ENCODE assay signal across 10 cellular contexts in genomic region chr2:237354172-237354571, GRCh38. TPM values are rescaled to one million over a fixed set of nuclear protein-coding genes. Genes with fewer than 3 reads are reported as not detected.
DNase-seq lines count a peak whose midpoint lies in the region; ATAC-seq and TF ChIP-seq lines count a peak whose summit lies in the region.
"Not testable (repeated sequence)": the region's sequence is repeated elsewhere in the genome, so short reads cannot be mapped to it uniquely, and the experiment has no call there.
"Had no signal": no experiment of that assay in that cellular context is flagged by ENCODE, and none has a peak within 500 bp of the region (broad histone marks: within the 10 kb centered on the region; RNA-seq: fewer than 3 reads in every experiment).

No MANE protein-coding gene starts in this region.

- H3K79me2 ChIP-seq in mesendoderm (ENCODE audit: control insufficient read depth, insufficient read depth, low read length): not testable (repeated sequence)

- WGBS in IMR-90 (ENCODE audit: extremely low coverage in 2 of 2, insufficient read length in 1 of 2), 2 experiments: no CpG with 5 or more reads among the region's 6 CpGs
- WGBS in esophagus squamous epithelium, 2 donors: 59 to 78% methylated on average over 6 of the region's 6 CpGs
- WGBS in mesendoderm (ENCODE audit: extremely low coverage, insufficient coverage, low lambda C conversion rate): no CpG with 5 or more reads among the region's 6 CpGs
- 64% methylated on average over 6 of the region's 6 CpGs for WGBS in suprapubic skin

- not testable (repeated sequence) for H2AFZ ChIP-seq in IMR-90 (replicated peaks; ENCODE audit: low read length, poor library complexity)

- H4K91ac ChIP-seq in IMR-90 (ENCODE audit: insufficient read depth, low read depth, low read length): not testable (repeated sequence)

- not testable (repeated sequence) for BruUV-seq in IMR-90 (replicated peaks; lab: Mats Ljungman, UMichigan)

- dilution Hi-C loops in IMR-90 (cut with HindIII; ENCODE audit: low sequenced_read_pairs, unreplicated experiment): not testable (repeated sequence)

- peaks cover 47 to 81% of the 10 kb centered on the region in 2 experiments for H3K79me1 ChIP-seq in IMR-90 (ENCODE audit: low read depth in 1 of 2, low read length in 2 of 2)
- H3K79me1 ChIP-seq in mesendoderm (ENCODE audit: low read length): not testable (repeated sequence)

- not testable (repeated sequence) for TF ChIP-seq CTCF in AG04450 (IDR thresholded peaks at IDR 0.05; ENCODE audit: low read depth, low read length); IMR-90 (conservative IDR thresholded peaks at IDR 0.05; ENCODE audit: low read depth, low read length); breast epithelium (IDR thresholded peaks at IDR 0.05); esophagus squamous epithelium (IDR thresholded peaks at IDR 0.05); suprapubic skin (IDR thresholded peaks at IDR 0.05)

- H2BK15ac ChIP-seq in IMR-90 (ENCODE audit: low read depth, low read length); mesendoderm (replicated peaks; ENCODE audit: low read depth): not testable (repeated sequence)

- not testable (repeated sequence) for H3K23ac ChIP-seq in IMR-90 (ENCODE audit: low read depth, low read length); mesendoderm (ENCODE audit: low read length)

- peak overlapping the region; percentile 44 for H3K14ac ChIP-seq in IMR-90 (replicated peaks; ENCODE audit: low read depth, low read length)

- H2AK5ac ChIP-seq in IMR-90 (ENCODE audit: low read depth, low read length); mesendoderm (ENCODE audit: low read length): not testable (repeated sequence)

- H3K56ac ChIP-seq in IMR-90 (ENCODE audit: extremely low read depth, insufficient read depth, low read length); mesendoderm (ENCODE audit: low read length): not testable (repeated sequence)

- TF ChIP-seq RAD21 in IMR-90 (IDR thresholded peaks at IDR 0.05; ENCODE audit: low read length): not testable (repeated sequence)

- CTCF ChIA-PET in AG04450 (lab: Charles Lee): interaction anchor here (0.9 kb wide), 1 partner anchor 217 kb away, joined by 3 read pairs; no protein-coding TSS in a partner anchor
- CTCF ChIA-PET in IMR-90 (lab: Yijun Ruan, JAX): interaction anchor here (0.8 kb wide), 1 partner anchor 73 kb away, joined by 3 read pairs; no protein-coding TSS in a partner anchor

- POLR2A ChIA-PET in AG04450 (lab: Yijun Ruan, JAX): interaction anchor here (0.6 to 0.7 kb wide), 2 partner anchors 174 to 233 kb away, joined by 3 to 4 read pairs; no protein-coding TSS in a partner anchor
- POLR2A ChIA-PET in IMR-90 (lab: Charles Lee; ENCODE audit: unreplicated experiment): not testable (repeated sequence)

- ATAC-seq in IMR-90 (ENCODE audit: low read depth): not testable (repeated sequence)

- peak overlapping the region; percentile 53 for H2BK5ac ChIP-seq in IMR-90 (ENCODE audit: low read depth, low read length, poor library complexity, severe bottlenecking)
- not testable (repeated sequence) for H2BK5ac ChIP-seq in mesendoderm (ENCODE audit: low read length)

- not testable (repeated sequence) for TF ChIP-seq EP300 in suprapubic skin (IDR thresholded peaks at IDR 0.05)

- not testable (repeated sequence) for H2BK20ac ChIP-seq in IMR-90 (ENCODE audit: low read depth, low read length)

- TF ChIP-seq POLR2A in IMR-90 (IDR thresholded peaks at IDR 0.05; ENCODE audit: low read depth, low read length); breast epithelium (IDR thresholded peaks at IDR 0.05); esophagus squamous epithelium (IDR thresholded peaks at IDR 0.05); suprapubic skin (IDR thresholded peaks at IDR 0.05): not testable (repeated sequence)

- H2BK120ac ChIP-seq in IMR-90 (ENCODE audit: low read depth, low read length); mesendoderm (ENCODE audit: low read depth, low read length): not testable (repeated sequence)

- peak overlapping the region in 1 of 2 experiments; percentile 11; a peak in 2 of 4 replicates for H4K8ac ChIP-seq in IMR-90 (ENCODE audit: low read depth in 2 of 2, low read length in 2 of 2)
- not testable (repeated sequence) for H4K8ac ChIP-seq in mesendoderm (ENCODE audit: low read depth, low read length)

- not testable (repeated sequence) for H3K4me3 ChIP-seq in AG04450 (ENCODE audit: low read depth, low read length); IMR-90 (ENCODE audit: insufficient read depth, low read depth, low read length); breast epithelium; esophagus squamous epithelium; mesendoderm (ENCODE audit: low read length); rectal smooth muscle tissue (ENCODE audit: low read length); suprapubic skin

- H3K9ac ChIP-seq in IMR-90 (ENCODE audit: low read depth, low read length); mesendoderm (ENCODE audit: low read length); rectal smooth muscle tissue (ENCODE audit: low read length): not testable (repeated sequence)

- H3K9me3 ChIP-seq in AG04450 (ENCODE audit: control insufficient read depth, insufficient read depth, low read length); IMR-90 (ENCODE audit: control insufficient read depth, insufficient read depth, low read length); breast epithelium; esophagus squamous epithelium; suprapubic skin: not testable (repeated sequence)

- H3K36me3 ChIP-seq in IMR-90 (ENCODE audit: control insufficient read depth, insufficient read depth, low read length) (peaks cover 83% of the 10 kb centered on the region), esophagus squamous epithelium (peaks cover 0 to 42% (median 0%) of the 10 kb centered on the region in 3 donors), rectal smooth muscle tissue (ENCODE audit: control insufficient read depth, insufficient read depth, low read length) (peaks cover 15% of the 10 kb centered on the region)
- H3K36me3 ChIP-seq in breast epithelium; mesendoderm (ENCODE audit: control insufficient read depth, insufficient read depth, low read length); suprapubic skin: not testable (repeated sequence)

- H3K27me3 ChIP-seq in AG04450 (ENCODE audit: control insufficient read depth, insufficient read depth, low read length); IMR-90 (ENCODE audit: control insufficient read depth, insufficient read depth, low read length); breast epithelium; mesendoderm (ENCODE audit: insufficient read depth, low read length, poor library complexity); rectal smooth muscle tissue (ENCODE audit: control insufficient read depth, insufficient read depth, low read length); suprapubic skin: not testable (repeated sequence)
- H3K27me3 ChIP-seq in esophagus squamous epithelium: peaks cover 0 to 33% (median 0%) of the 10 kb centered on the region in 4 donors

- H3K27ac ChIP-seq in AG04450 (ENCODE audit: low read depth, low read length) (peak overlapping the region; percentile 35), IMR-90 (ENCODE audit: insufficient read depth, low read length) (peak overlapping the region; percentile 8; the same call in 1 of the 2 replicates), breast epithelium (peak overlapping the region; percentile 72 to 76), esophagus squamous epithelium (peak overlapping the region in 3 of 4 donors; percentile 30 to 59 (median 52)), rectal smooth muscle tissue (ENCODE audit: low read depth, low read length) (peak overlapping the region; percentile 61), suprapubic skin (peak overlapping the region; percentile 57)
- H3K27ac ChIP-seq in mesendoderm (ENCODE audit: low read depth, low read length): not testable (repeated sequence)

- not testable (repeated sequence) for H3K4ac ChIP-seq in IMR-90 (ENCODE audit: low read depth, low read length); mesendoderm (ENCODE audit: low read depth, low read length)

- H4K5ac ChIP-seq in IMR-90 (ENCODE audit: low read depth, low read length): peak overlapping the region; percentile 22; the same call in 1 of the 2 replicates
- not testable (repeated sequence) for H4K5ac ChIP-seq in mesendoderm (ENCODE audit: low read length)

- not testable (repeated sequence) for H2AK9ac ChIP-seq in IMR-90 (replicated peaks; ENCODE audit: low read depth, low read length, poor library complexity)

- in situ Hi-C loops in IMR-90 (cut with MboI; ENCODE audit: low sequenced_read_pairs); SK-MEL-5 (cut with HindIII; ENCODE audit: low pct_unique_long_range_greater_than_20kb, low sequenced_read_pairs): not testable (repeated sequence)

- H3K4me1 ChIP-seq in IMR-90 (ENCODE audit: control insufficient read depth, insufficient read depth, low read length): peaks cover 12% of the 10 kb centered on the region
- H3K4me1 ChIP-seq in breast epithelium; mesendoderm (ENCODE audit: control insufficient read depth, low read depth, low read length): not testable (repeated sequence)
- H3K4me1 ChIP-seq in esophagus squamous epithelium: peaks cover 0 to 54% (median 4%) of the 10 kb centered on the region in 3 donors
- H3K4me1 ChIP-seq in rectal smooth muscle tissue (ENCODE audit: control insufficient read depth, insufficient read depth, low read length): peaks cover 15% of the 10 kb centered on the region
- H3K4me1 ChIP-seq in suprapubic skin: peaks cover 44% of the 10 kb centered on the region

- not testable (repeated sequence) for H3K18ac ChIP-seq in IMR-90 (ENCODE audit: low read depth, low read length); mesendoderm (ENCODE audit: low read length)

- peaks cover 16% of the 10 kb centered on the region for H4K20me1 ChIP-seq in IMR-90 (ENCODE audit: insufficient read depth, low read length)

- H3K4me2 ChIP-seq in IMR-90 (ENCODE audit: low read depth, low read length); mesendoderm (ENCODE audit: low read length): not testable (repeated sequence)

- not testable (repeated sequence) for DNase-seq in AG04450 (ENCODE audit: low read depth, low spot score); IMR-90; breast epithelium (ENCODE audit: low spot score in 2 of 2); esophagus squamous epithelium (lab: John Stamatoyannopoulos, UW); suprapubic skin (ENCODE audit: low spot score in 2 of 2)
- peak; percentile 8 for DNase-seq in SK-MEL-5 (ENCODE audit: low read depth, low spot score)
- peak; percentile 19 for DNase-seq in mesendoderm

- H3K9me1 ChIP-seq in IMR-90 (ENCODE audit: insufficient read depth, low read length): peaks cover 32% of the 10 kb centered on the region

- intact Hi-C loops in IMR-90 (cut with micrococcal nuclease); breast epithelium (cut with DNase I; ENCODE audit: low total_unique reads); esophagus squamous epithelium (cut with DNase I): not testable (repeated sequence)

RNA-seq across cellular contexts. Expression of gene COL6A3, which starts 59.8 kb away (rescaled TPM):
- 1,384 and 2,107 TPM in 2 replicates for polyA plus RNA-seq in AG04450 (2011; rRNA removed)
- polyA minus RNA-seq in AG04450 (2011; rRNA and poly(A)+ RNA removed): 2,516 and 3,153 TPM in 2 replicates
- 1,501 and 1,855 TPM in 2 replicates for total RNA-seq in IMR-90 (2012; rRNA removed)
- 798 and 964 TPM in 2 replicates for polyA plus RNA-seq in IMR-90 (2012; rRNA removed)
- 520 and 674 TPM in 2 replicates for polyA plus RNA-seq in IMR-90 (2012; cell fraction: cytosol; rRNA removed)
- 700 and 999 TPM in 2 replicates for polyA plus RNA-seq in IMR-90 (2012; cell fraction: nucleus; rRNA removed; ENCODE audit: low replicate concordance)
- total RNA-seq in SK-MEL-5 (2014; rRNA removed; shearing (Covaris generic)): 0.05 and 0.11 TPM in 2 replicates
- polyA plus RNA-seq in SK-MEL-5 (2015; cell fraction: cytosol; rRNA removed): 0.04 and 0.32 TPM in 2 replicates
- not detected in 2 replicates for polyA plus RNA-seq in SK-MEL-5 (2015; cell fraction: nucleus; rRNA removed)
- 100 to 1,000 TPM; 116 to 907 (median 320) TPM for total RNA-seq in breast epithelium
- 100 to 1,000 TPM in 1 of 4 donors, 10 to 100 TPM in 2, 1 to 10 TPM in 1; 8.9 to 138 (median 46.5) TPM for total RNA-seq in esophagus squamous epithelium
- 0.76 TPM for polyA plus RNA-seq in mesendoderm (2013, experiment 1 of 2)
- 0.81 TPM for polyA plus RNA-seq in mesendoderm (2013, experiment 2 of 2)
- 10 to 100 TPM; 50.1 to 79.2 (median 66.3) TPM for total RNA-seq in suprapubic skin
- total RNA-seq: HT-29, OCI-LY7 had no signal
